Comparison of ENCODE assay signal across 1 cellular context in genomic region chr20:36481380-36482043, GRCh38.
TF ChIP-seq lines count a peak whose summit lies in the region.

No MANE protein-coding gene starts in this region.

TF ChIP-seq in K562, 482 proteins besides CTCF, POLR2A, EP300 and RAD21 (continued from another document):
- TF ChIP-seq ETS1 (conservative IDR thresholded peaks at IDR 0.05; ENCODE audit: control insufficient read depth, low read depth, low read length) = no peak
